ENCODE assay signal across 23 cellular contexts in genomic region chr4:14908635-14909034, GRCh38.
A peak's percentile ranks its signal among the peaks of the same experiment; 100 is the strongest.
DNase-seq lines count a peak whose midpoint lies in the region; ATAC-seq, FAIRE-seq and TF ChIP-seq lines count a peak whose summit lies in the region.
"Had no signal": no experiment of that assay in that cellular context is flagged by ENCODE, and none has a peak within 500 bp of the region (broad histone marks: within the 10 kb centered on the region; RNA-seq: fewer than 3 reads in every experiment).

No MANE protein-coding gene starts in this region.

- no peak overlapping the region for H3K4me3 ChIP-seq in IMR-90 (ENCODE audit: insufficient read depth, low read depth, low read length)
- H3K4me3 ChIP-seq in adipocyte (ENCODE audit: low read length): no peak overlapping the region
- no peak overlapping the region for H3K4me3 ChIP-seq in keratinocyte (ENCODE audit: control insufficient read depth in 2 of 3, extremely low read depth in 1 of 3, insufficient read depth in 2 of 3, low read depth in 1 of 3, low read length in 3 of 3)
- H3K4me3 ChIP-seq: Peyer's patch had no signal

- H3K9ac ChIP-seq in IMR-90 (ENCODE audit: low read depth, low read length) (no peak overlapping the region), adipocyte (ENCODE audit: low read length) (no peak overlapping the region), keratinocyte (ENCODE audit: control insufficient read depth, extremely low read depth, insufficient read depth, low read length) (no peak overlapping the region)

- H3K79me1 ChIP-seq in IMR-90 (ENCODE audit: low read depth in 1 of 2, low read length in 2 of 2): no peaks in the 10 kb centered on the region

- POLR2A ChIA-PET in IMR-90 (lab: Charles Lee; ENCODE audit: unreplicated experiment): no interaction called here

- no peaks in the 10 kb centered on the region for H3K79me2 ChIP-seq in keratinocyte (ENCODE audit: control insufficient read depth, insufficient read depth, low read length)

- H3K4ac ChIP-seq in IMR-90 (ENCODE audit: low read depth, low read length): no peak overlapping the region

- H2BK120ac ChIP-seq in IMR-90 (ENCODE audit: low read depth, low read length): no peak overlapping the region

- CTCF ChIA-PET in IMR-90 (lab: Yijun Ruan, JAX): no interaction called here
- CTCF ChIA-PET in activated naive CD4-positive, alpha-beta T cell treated with anti-CD3 and anti-CD28 coated beads, Interleukin-2, amount 10 ng/mL, durations not matched to agents 7 days and 5 days (lab: Charles Lee): no interaction called here

- no peaks in the 10 kb centered on the region for H4K20me1 ChIP-seq in IMR-90 (ENCODE audit: insufficient read depth, low read length)
- H4K20me1 ChIP-seq in keratinocyte (ENCODE audit: control insufficient read depth, extremely low read depth, insufficient read depth, low read length): no peaks in the 10 kb centered on the region

- no peak overlapping the region for H3K23ac ChIP-seq in IMR-90 (ENCODE audit: low read depth, low read length)

- intact Hi-C loops in IMR-90 (cut with micrococcal nuclease): no loop called here

- ATAC-seq in IMR-90 (ENCODE audit: low read depth) (no peak), GM21515 (IDR thresholded peaks at IDR 0.05; ENCODE audit: unreplicated experiment) (no peak), T-helper 17 cell (no peak)
- ATAC-seq: activated CD8-positive, alpha-beta T cell treated with anti-CD3 and anti-CD28 coated beads for 36 hours had no signal

- H3K9me3 ChIP-seq in IMR-90 (ENCODE audit: control insufficient read depth, insufficient read depth, low read length): no peaks in the 10 kb centered on the region
- H3K9me3 ChIP-seq in adipocyte (ENCODE audit: control insufficient read depth, low read length): no peaks in the 10 kb centered on the region
- H3K9me3 ChIP-seq in keratinocyte (ENCODE audit: control insufficient read depth, low read depth, low read length): no peaks in the 10 kb centered on the region
- no peaks in the 10 kb centered on the region for H3K9me3 ChIP-seq in T-helper 17 cell (ENCODE audit: control insufficient read depth, low read length, poor library complexity, severe bottlenecking)
- H3K9me3 ChIP-seq: Peyer's patch had no signal

- peaks cover 39% of the 10 kb centered on the region for H3K27me3 Mint-ChIP-seq in T-helper 17 cell
- H3K27me3 Mint-ChIP-seq in activated naive CD4-positive, alpha-beta T cell treated with anti-CD3 and anti-CD28 coated beads, Interleukin-2, amount 10 ng/mL, durations not matched to agents 7 days and 5 days: peaks cover 5% of the 10 kb centered on the region

- H2BK15ac ChIP-seq in IMR-90 (ENCODE audit: low read depth, low read length): no peak overlapping the region

- no peaks in the 10 kb centered on the region for H3K9me1 ChIP-seq in IMR-90 (ENCODE audit: insufficient read depth, low read length)
- no peaks in the 10 kb centered on the region for H3K9me1 ChIP-seq in keratinocyte (ENCODE audit: control insufficient read depth, extremely low read depth, insufficient read depth, low read length)

- H4K5ac ChIP-seq in IMR-90 (ENCODE audit: low read depth, low read length): no peak overlapping the region

- WGBS in IMR-90 (ENCODE audit: extremely low coverage in 2 of 2, insufficient read length in 1 of 2), 2 experiments: no CpG with 5 or more reads among the region's 3 CpGs

- H3K27me3 ChIP-seq in IMR-90 (ENCODE audit: control insufficient read depth, insufficient read depth, low read length) (peaks cover 10% of the 10 kb centered on the region; the same call in 1 of the 2 replicates), adipocyte (replicated peaks; ENCODE audit: control insufficient read depth, insufficient read depth, low read length) (no peaks in the 10 kb centered on the region), keratinocyte (ENCODE audit: control insufficient read depth, extremely low read depth, insufficient read depth, low read length) (no peaks in the 10 kb centered on the region)
- H3K27me3 ChIP-seq: Peyer's patch had no signal

- no peak overlapping the region for H3K56ac ChIP-seq in IMR-90 (ENCODE audit: extremely low read depth, insufficient read depth, low read length)

- H4K8ac ChIP-seq in IMR-90 (ENCODE audit: low read depth in 2 of 2, low read length in 2 of 2): no peak overlapping the region

- in situ Hi-C loops in IMR-90 (cut with MboI; ENCODE audit: low sequenced_read_pairs): no loop called here

- DNase-seq in A172 (ENCODE audit: low spot score) (peak; percentile 56), IMR-90 (peak; percentile 33), adipocyte (ENCODE audit: low read depth) (peak; percentile 15), keratinocyte (ENCODE audit: low read depth, low spot score) (peak; percentile 23), T-helper 17 cell (no peak)
- DNase-seq in stimulated activated CD4-positive, alpha-beta T cell treated with anti-CD3 and anti-CD28 coated beads, Interleukin-12 subunit alpha, Interleukin-12 subunit beta, amount 100 ng/mL, for 4 hours: no peak
- no peak for DNase-seq in activated naive CD4-positive, alpha-beta T cell treated with anti-CD3 and anti-CD28 coated beads, Interleukin-2, amount 10 ng/mL, durations not matched to agents 7 days and 5 days
- DNase-seq: activated CD8-positive, alpha-beta T cell treated with anti-CD3 and anti-CD28 coated beads for 36 hours; activated T-cell treated with anti-CD3 and anti-CD28 coated beads, Interleukin-2, amount 50 U/mL, for 72 hours; CD4-positive, alpha-beta memory T cell; endodermal cell; NCI-H2107; NCI-H774; Peyer's patch; stimulated activated naive CD4-positive, alpha-beta T cell; T-helper 1 cell; trophoblast cell; WERI-Rb-1 had no signal

- no peak overlapping the region for H2AK9ac ChIP-seq in IMR-90 (replicated peaks; ENCODE audit: low read depth, low read length, poor library complexity)

- H3K4me2 ChIP-seq in IMR-90 (ENCODE audit: low read depth, low read length) (no peak overlapping the region), keratinocyte (ENCODE audit: control insufficient read depth, extremely low read depth, insufficient read depth, low read depth, low read length) (peak overlapping the region; percentile 13)

- H3K4me1 Mint-ChIP-seq in T-helper 17 cell: no peaks in the 10 kb centered on the region
- H3K4me1 Mint-ChIP-seq in activated naive CD4-positive, alpha-beta T cell treated with anti-CD3 and anti-CD28 coated beads, Interleukin-2, amount 10 ng/mL, durations not matched to agents 7 days and 5 days: no peaks in the 10 kb centered on the region
- H3K4me1 Mint-ChIP-seq: CD4-positive, alpha-beta memory T cell; nephron had no signal

- H3K18ac ChIP-seq in IMR-90 (ENCODE audit: low read depth, low read length): no peak overlapping the region

- no peak overlapping the region for H3K4me3 Mint-ChIP-seq in T-helper 17 cell
- H3K4me3 Mint-ChIP-seq in activated naive CD4-positive, alpha-beta T cell treated with anti-CD3 and anti-CD28 coated beads, Interleukin-2, amount 10 ng/mL, durations not matched to agents 7 days and 5 days: no peak overlapping the region
- H3K4me3 Mint-ChIP-seq: activated CD8-positive, alpha-beta T cell treated with anti-CD3 and anti-CD28 coated beads for 36 hours; activated T-cell treated with anti-CD3 and anti-CD28 coated beads, Interleukin-2, amount 50 U/mL, for 72 hours; CD4-positive, alpha-beta memory T cell; endodermal cell; nephron had no signal

- H2BK20ac ChIP-seq in IMR-90 (ENCODE audit: low read depth, low read length): no peak overlapping the region

- H3K27ac ChIP-seq in IMR-90 (ENCODE audit: insufficient read depth, low read length) (no peak overlapping the region), keratinocyte (ENCODE audit: control insufficient read depth, insufficient read depth, low read length) (no peak overlapping the region)
- H3K27ac ChIP-seq: Peyer's patch, WERI-Rb-1 had no signal

- TF ChIP-seq CTCF in IMR-90 (conservative IDR thresholded peaks at IDR 0.05; ENCODE audit: low read depth, low read length): no peak
- no peak for TF ChIP-seq CTCF in keratinocyte (optimal IDR thresholded peaks at IDR 0.05 in 1 of 3, IDR thresholded peaks at IDR 0.05 in 1 of 3, conservative IDR thresholded peaks at IDR 0.05 in 1 of 3; ENCODE audit: extremely low read depth in 1 of 3, insufficient read depth in 2 of 3, low read length in 3 of 3)

- H2AFZ ChIP-seq in IMR-90 (replicated peaks; ENCODE audit: low read length, poor library complexity) (no peak overlapping the region), keratinocyte (ENCODE audit: control insufficient read depth, low read length) (no peak overlapping the region)

- no peak overlapping the region for H3K14ac ChIP-seq in IMR-90 (replicated peaks; ENCODE audit: low read depth, low read length)

- H2BK5ac ChIP-seq in IMR-90 (ENCODE audit: low read depth, low read length, poor library complexity, severe bottlenecking): no peak overlapping the region

- TF ChIP-seq POLR2A in IMR-90 (IDR thresholded peaks at IDR 0.05; ENCODE audit: low read depth, low read length): no peak

- H2AK5ac ChIP-seq in IMR-90 (ENCODE audit: low read depth, low read length): no peak overlapping the region

- no peak overlapping the region for H3K27ac Mint-ChIP-seq in T-helper 17 cell
- H3K27ac Mint-ChIP-seq in activated naive CD4-positive, alpha-beta T cell treated with anti-CD3 and anti-CD28 coated beads, Interleukin-2, amount 10 ng/mL, durations not matched to agents 7 days and 5 days: no peak overlapping the region
- H3K27ac Mint-ChIP-seq: activated CD8-positive, alpha-beta T cell treated with anti-CD3 and anti-CD28 coated beads for 36 hours; activated T-cell treated with anti-CD3 and anti-CD28 coated beads, Interleukin-2, amount 50 U/mL, for 72 hours; CD4-positive, alpha-beta memory T cell; endodermal cell; nephron; progenitor cell of endocrine pancreas had no signal

- no peaks in the 10 kb centered on the region for H3K36me3 Mint-ChIP-seq in T-helper 17 cell (ENCODE audit: low read depth)
- no peaks in the 10 kb centered on the region for H3K36me3 Mint-ChIP-seq in activated naive CD4-positive, alpha-beta T cell treated with anti-CD3 and anti-CD28 coated beads, Interleukin-2, amount 10 ng/mL, durations not matched to agents 7 days and 5 days
- H3K36me3 Mint-ChIP-seq: CD4-positive, alpha-beta memory T cell had no signal

- TF ChIP-seq RAD21 in IMR-90 (IDR thresholded peaks at IDR 0.05; ENCODE audit: low read length): no peak

- peak; percentile 70 for FAIRE-seq in keratinocyte (lab: Jason Lieb, UNC)
- FAIRE-seq: frontal cortex, H1 had no signal

- no TSS peak for BruUV-seq in IMR-90 (replicated peaks; lab: Mats Ljungman, UMichigan)

- H3K36me3 ChIP-seq in IMR-90 (ENCODE audit: control insufficient read depth, insufficient read depth, low read length): no peaks in the 10 kb centered on the region
- H3K36me3 ChIP-seq in adipocyte (ENCODE audit: control insufficient read depth, insufficient read depth, low read length, severe bottlenecking): no peaks in the 10 kb centered on the region
- no peaks in the 10 kb centered on the region for H3K36me3 ChIP-seq in keratinocyte (ENCODE audit: control insufficient read depth in 2 of 2, extremely low read depth in 1 of 2, insufficient read depth in 2 of 2, low read length in 2 of 2)
- H3K36me3 ChIP-seq: Peyer's patch, WERI-Rb-1 had no signal

- H3K4me1 ChIP-seq in IMR-90 (ENCODE audit: control insufficient read depth, insufficient read depth, low read length) (0 out of 2 replicates have a peak, but pooled peaks cover 2% of the 10 kb centered on the region), adipocyte (ENCODE audit: control insufficient read depth, insufficient read depth, low read length) (peaks cover 17% of the 10 kb centered on the region), keratinocyte (ENCODE audit: control insufficient read depth, extremely low read depth, insufficient read depth, low read length) (peaks cover 13% of the 10 kb centered on the region)
- H3K4me1 ChIP-seq: Peyer's patch had no signal

- H3K9me3 Mint-ChIP-seq in activated naive CD4-positive, alpha-beta T cell treated with anti-CD3 and anti-CD28 coated beads, Interleukin-2, amount 10 ng/mL, durations not matched to agents 7 days and 5 days: no peaks in the 10 kb centered on the region
- H3K9me3 Mint-ChIP-seq: activated CD8-positive, alpha-beta T cell treated with anti-CD3 and anti-CD28 coated beads for 36 hours; activated T-cell treated with anti-CD3 and anti-CD28 coated beads, Interleukin-2, amount 50 U/mL, for 72 hours; endodermal cell; nephron had no signal

- dilution Hi-C loops in IMR-90 (cut with HindIII; ENCODE audit: low sequenced_read_pairs, unreplicated experiment) (no loop called here), keratinocyte (cut with MboI; ENCODE audit: extremely low pct_ligation_motif_present, low sequenced_read_pairs) (no loop called here)

- no peak overlapping the region for H4K91ac ChIP-seq in IMR-90 (ENCODE audit: insufficient read depth, low read depth, low read length)

Comparison
In these comparisons a context has a peak if more than half of its experiments do, and no peak if none do; other contexts are left out.
1. DNase-seq: peak in A172 (single experiment), IMR-90 (single experiment), adipocyte (single experiment) and keratinocyte (single experiment); none in stimulated activated CD4-positive, alpha-beta T cell treated with anti-CD3 and anti-CD28 coated beads, Interleukin-12 subunit alpha, Interleukin-12 subunit beta, amount 100 ng/mL, for 4 hours (single experiment), T-helper 17 cell (0 of 3) and activated naive CD4-positive, alpha-beta T cell treated with anti-CD3 and anti-CD28 coated beads, Interleukin-2, amount 10 ng/mL, durations not matched to agents 7 days and 5 days (single experiment).